Comparison of ENCODE assay signal across 24 cellular contexts in the genomic region with DNA sequence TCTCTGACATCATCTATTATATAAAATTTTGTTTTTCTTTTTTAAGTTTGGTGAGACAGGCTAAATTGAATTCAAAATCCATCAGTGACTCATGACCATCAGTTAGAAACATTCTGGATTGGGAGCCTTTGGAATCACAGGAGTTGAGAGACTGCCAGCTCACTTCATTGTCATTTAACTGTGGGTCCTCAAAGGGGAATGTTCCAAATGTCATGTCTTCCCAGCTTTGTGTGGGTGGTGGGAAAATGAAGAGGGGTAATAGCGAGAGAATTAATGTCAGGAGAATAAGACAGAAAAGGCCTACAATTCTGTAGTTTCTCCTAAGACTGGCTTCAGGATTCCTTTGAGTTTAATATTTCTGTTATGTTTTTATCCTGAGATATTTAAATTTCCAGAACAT.
"Had no signal": no experiment of that assay in that cellular context is flagged by ENCODE, and none has a peak within 500 bp of the region (broad histone marks: within the 10 kb centered on the region; RNA-seq: fewer than 3 reads in every experiment).

No MANE protein-coding gene starts in this region.

- H3K27ac ChIP-seq: colonic mucosa, epithelial cell of prostate, esophagus squamous epithelium, gastrocnemius medialis, heart right ventricle, left lung, lower lobe of right lung had no signal

- FAIRE-seq: endometrium, islet of Langerhans, keratinocyte had no signal

- ATAC-seq: effector memory CD8-positive, alpha-beta T cell; esophagus mucosa; gastrocnemius medialis; heart right ventricle; left cardiac atrium; left lung; left ventricle myocardium superior; lower lobe of right lung; mucosa of descending colon had no signal

- H3K4me1 ChIP-seq: colonic mucosa, esophagus squamous epithelium, gastrocnemius medialis, heart right ventricle, left lung, lower lobe of right lung had no signal

- H3K4me3 ChIP-seq: colonic mucosa, esophagus squamous epithelium, gastrocnemius medialis, heart right ventricle, left lung, lower lobe of right lung, mucosa of descending colon had no signal

- H3K9me3 ChIP-seq: colonic mucosa, esophagus squamous epithelium, gastrocnemius medialis, left lung, lower lobe of right lung, mucosa of descending colon had no signal

- H3K27me3 ChIP-seq: colonic mucosa, esophagus squamous epithelium, gastrocnemius medialis, heart right ventricle, left lung had no signal

- H3K36me3 ChIP-seq: colonic mucosa, esophagus squamous epithelium, gastrocnemius medialis, heart right ventricle, left lung, lower lobe of right lung had no signal

- DNase-seq: colonic mucosa; cortex of kidney; effector CD8-positive, alpha-beta T cell; effector memory CD8-positive, alpha-beta T cell; endodermal cell; erythroblast; esophagus squamous epithelium; foreskin fibroblast; foreskin melanocyte; gastrocnemius medialis; glutamatergic neuron; heart right ventricle; hippocampal formation; left cardiac atrium; left lung; left ventricle myocardium superior; lower lobe of right lung; mesenchymal stem cell; mucosa of descending colon had no signal
